In the genomic region with DNA sequence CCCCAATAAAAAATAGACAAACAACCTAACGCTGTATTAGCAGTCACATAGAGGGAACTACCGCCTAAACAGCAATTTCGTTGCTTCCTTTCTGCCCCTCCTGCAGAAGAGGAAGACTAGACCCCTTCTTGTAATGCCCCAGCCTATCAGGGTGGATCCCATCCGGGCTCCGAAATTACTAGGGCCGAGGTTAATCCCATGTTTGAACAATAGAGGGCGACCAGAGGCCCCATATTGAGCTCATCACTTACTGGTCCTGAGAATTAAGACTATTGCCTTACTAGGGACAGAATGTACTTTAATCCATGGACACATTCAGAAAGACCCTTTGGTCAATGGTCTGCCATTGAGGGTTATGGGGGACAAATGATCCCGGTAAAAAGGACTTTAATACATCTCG, we compare ENCODE assay signal across 1 cellular context.
TF ChIP-seq lines count a peak whose summit lies in the region.

No MANE protein-coding gene starts in this region.

TF ChIP-seq in WTC11, 78 proteins besides CTCF, POLR2A, EP300 and RAD21 (continued from another document):
- TF ChIP-seq, protein P1, sequence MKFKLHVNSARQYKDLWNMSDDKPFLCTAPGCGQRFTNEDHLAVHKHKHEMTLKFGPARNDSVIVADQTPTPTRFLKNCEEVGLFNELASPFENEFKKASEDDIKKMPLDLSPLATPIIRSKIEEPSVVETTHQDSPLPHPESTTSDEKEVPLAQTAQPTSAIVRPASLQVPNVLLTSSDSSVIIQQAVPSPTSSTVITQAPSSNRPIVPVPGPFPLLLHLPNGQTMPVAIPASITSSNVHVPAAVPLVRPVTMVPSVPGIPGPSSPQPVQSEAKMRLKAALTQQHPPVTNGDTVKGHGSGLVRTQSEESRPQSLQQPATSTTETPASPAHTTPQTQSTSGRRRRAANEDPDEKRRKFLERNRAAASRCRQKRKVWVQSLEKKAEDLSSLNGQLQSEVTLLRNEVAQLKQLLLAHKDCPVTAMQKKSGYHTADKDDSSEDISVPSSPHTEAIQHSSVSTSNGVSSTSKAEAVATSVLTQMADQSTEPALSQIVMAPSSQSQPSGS (CRISPR knock-in tag; IDR thresholded peaks at IDR 0.05; ENCODE audit: borderline replicate concordance, low read depth): no peak
- TF ChIP-seq CBFB (CRISPR knock-in tag; IDR thresholded peaks at IDR 0.05; ENCODE audit: low read depth): no peak
- no peak for TF ChIP-seq NFYB (CRISPR knock-in tag; conservative IDR thresholded peaks at IDR 0.05; ENCODE audit: low read depth)
- TF ChIP-seq TCF7 (CRISPR knock-in tag; IDR thresholded peaks at IDR 0.05; ENCODE audit: low read depth): no peak
- TF ChIP-seq, protein P2, sequence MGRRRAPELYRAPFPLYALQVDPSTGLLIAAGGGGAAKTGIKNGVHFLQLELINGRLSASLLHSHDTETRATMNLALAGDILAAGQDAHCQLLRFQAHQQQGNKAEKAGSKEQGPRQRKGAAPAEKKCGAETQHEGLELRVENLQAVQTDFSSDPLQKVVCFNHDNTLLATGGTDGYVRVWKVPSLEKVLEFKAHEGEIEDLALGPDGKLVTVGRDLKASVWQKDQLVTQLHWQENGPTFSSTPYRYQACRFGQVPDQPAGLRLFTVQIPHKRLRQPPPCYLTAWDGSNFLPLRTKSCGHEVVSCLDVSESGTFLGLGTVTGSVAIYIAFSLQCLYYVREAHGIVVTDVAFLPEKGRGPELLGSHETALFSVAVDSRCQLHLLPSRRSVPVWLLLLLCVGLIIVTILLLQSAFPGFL (CRISPR knock-in tag; IDR thresholded peaks at IDR 0.05; ENCODE audit: borderline replicate concordance): no peak
- TF ChIP-seq ZNF121 (CRISPR knock-in tag; IDR thresholded peaks at IDR 0.05): no peak
- TF ChIP-seq EMX1 (CRISPR knock-in tag; IDR thresholded peaks at IDR 0.05): no peak
- no peak for TF ChIP-seq FOXP1 (CRISPR knock-in tag; IDR thresholded peaks at IDR 0.05; ENCODE audit: borderline replicate concordance)
- TF ChIP-seq, protein P3, sequence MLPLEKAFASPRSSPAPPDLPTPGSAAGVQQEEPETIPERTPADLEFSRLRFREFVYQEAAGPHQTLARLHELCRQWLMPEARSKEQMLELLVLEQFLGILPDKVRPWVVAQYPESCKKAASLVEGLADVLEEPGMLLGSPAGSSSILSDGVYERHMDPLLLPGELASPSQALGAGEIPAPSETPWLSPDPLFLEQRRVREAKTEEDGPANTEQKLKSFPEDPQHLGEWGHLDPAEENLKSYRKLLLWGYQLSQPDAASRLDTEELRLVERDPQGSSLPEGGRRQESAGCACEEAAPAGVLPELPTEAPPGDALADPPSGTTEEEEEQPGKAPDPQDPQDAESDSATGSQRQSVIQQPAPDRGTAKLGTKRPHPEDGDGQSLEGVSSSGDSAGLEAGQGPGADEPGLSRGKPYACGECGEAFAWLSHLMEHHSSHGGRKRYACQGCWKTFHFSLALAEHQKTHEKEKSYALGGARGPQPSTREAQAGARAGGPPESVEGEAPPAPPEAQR (CRISPR knock-in tag; IDR thresholded peaks at IDR 0.05): no peak
- no peak for TF ChIP-seq ATF1 (CRISPR knock-in tag; IDR thresholded peaks at IDR 0.05)
- no peak for TF ChIP-seq ZNF423 (CRISPR knock-in tag; IDR thresholded peaks at IDR 0.05)
